ENCODE assay signal across 14 cellular contexts in genomic region chr5:170408189-170408588, GRCh38. TPM values are rescaled to one million over a fixed set of nuclear protein-coding genes. Genes with fewer than 3 reads are reported as not detected.
DNase-seq lines count a peak whose midpoint lies in the region; ATAC-seq and TF ChIP-seq lines count a peak whose summit lies in the region.
"Had no signal": no experiment of that assay in that cellular context is flagged by ENCODE, and none has a peak within 500 bp of the region (broad histone marks: within the 10 kb centered on the region; RNA-seq: fewer than 3 reads in every experiment).

No MANE protein-coding gene starts in this region.

- 0 out of 3 replicates have a peak, but pooled peaks have one; percentile 33 for ATAC-seq in SK-N-SH treated with all-trans-retinoic acid at 6 μM for 48 hours
- no peak for ATAC-seq in GM21576 (IDR thresholded peaks at IDR 0.05; ENCODE audit: unreplicated experiment)

- H2BK15ac ChIP-seq in mesendoderm (replicated peaks; ENCODE audit: low read depth), result no peak overlapping the region

- peak; percentile 68 for DNase-seq in DMS 273 (lab: John Stamatoyannopoulos, UW; ENCODE audit: unreplicated experiment)
- peak; percentile 26 for DNase-seq in NCI-H146 (lab: John Stamatoyannopoulos, UW)
- DNase-seq in mesendoderm, result peak; percentile 90
- no peak for DNase-seq in GM19240 (ENCODE audit: insufficient read length, low spot score)
- no peak for DNase-seq in A172 (ENCODE audit: low spot score)
- no peak for DNase-seq in activated T-cell treated with anti-CD3 and anti-CD28 coated beads, Interleukin-2, amount 50 U/mL, for 1 hour
- DNase-seq: activated gamma-delta T cell treated with Interleukin-2 at 50 U/mL for 16 hours, esophagus squamous epithelium, MV-4-11 had no signal

- H2BK5ac ChIP-seq in mesendoderm (ENCODE audit: low read length), result no peak overlapping the region

- no peak overlapping the region for H3K4me2 ChIP-seq in mesendoderm (ENCODE audit: low read length)

- H3K27me3 ChIP-seq in mesendoderm (ENCODE audit: insufficient read depth, low read length, poor library complexity), result no peaks in the 10 kb centered on the region
- H3K27me3 ChIP-seq: esophagus squamous epithelium had no signal

- no peaks in the 10 kb centered on the region for H3K79me2 ChIP-seq in mesendoderm (ENCODE audit: control insufficient read depth, insufficient read depth, low read length)
- H3K79me2 ChIP-seq: parathyroid adenoma had no signal

- H3K27ac ChIP-seq in mesendoderm (ENCODE audit: low read depth, low read length), result no peak overlapping the region
- H3K27ac ChIP-seq: esophagus squamous epithelium, parathyroid adenoma, SK-N-MC, thoracic aorta had no signal

- no peak overlapping the region for H2BK120ac ChIP-seq in mesendoderm (ENCODE audit: low read depth, low read length)

- H4K5ac ChIP-seq in mesendoderm (ENCODE audit: low read length), result no peak overlapping the region

- H3K36me3 ChIP-seq in mesendoderm (ENCODE audit: control insufficient read depth, insufficient read depth, low read length), result no peaks in the 10 kb centered on the region
- H3K36me3 ChIP-seq: esophagus squamous epithelium, thoracic aorta had no signal

- H3K4ac ChIP-seq in mesendoderm (ENCODE audit: low read depth, low read length), result no peak overlapping the region

- H3K4me3 ChIP-seq in mesendoderm (ENCODE audit: low read length), result no peak overlapping the region
- H3K4me3 ChIP-seq: esophagus squamous epithelium, SK-N-MC, thoracic aorta had no signal

- H3K4me1 ChIP-seq in mesendoderm (ENCODE audit: control insufficient read depth, low read depth, low read length), result peaks cover 3% of the 10 kb centered on the region
- H3K4me1 ChIP-seq: parathyroid adenoma had no signal

- no peak overlapping the region for H4K8ac ChIP-seq in mesendoderm (ENCODE audit: low read depth, low read length)

- no peak overlapping the region for H3K23ac ChIP-seq in mesendoderm (ENCODE audit: low read length)

- WGBS in mesendoderm (ENCODE audit: extremely low coverage, insufficient coverage, low lambda C conversion rate), result no CpG with 5 or more reads among the region's 4 CpGs

- H3K56ac ChIP-seq in mesendoderm (ENCODE audit: low read length), result no peak overlapping the region

- H3K9ac ChIP-seq in mesendoderm (ENCODE audit: low read length), result no peak overlapping the region
- H3K9ac ChIP-seq: parathyroid adenoma had no signal

- no peak overlapping the region for H2AK5ac ChIP-seq in mesendoderm (ENCODE audit: low read length)

- no peaks in the 10 kb centered on the region for H3K79me1 ChIP-seq in mesendoderm (ENCODE audit: low read length)

- H3K18ac ChIP-seq in mesendoderm (ENCODE audit: low read length), result no peak overlapping the region

TF ChIP-seq in SK-N-SH treated with all-trans-retinoic acid at 6 μM for 48 hours, 23 proteins besides CTCF, POLR2A, EP300 and RAD21:
- TF ChIP-seq ZNF8 (CRISPR knock-in tag; IDR thresholded peaks at IDR 0.05) (no peak), ZC3H10 (CRISPR knock-in tag; IDR thresholded peaks at IDR 0.05) (no peak), TOX (CRISPR knock-in tag; IDR thresholded peaks at IDR 0.05; ENCODE audit: borderline replicate concordance) (no peak), OSR1 (CRISPR knock-in tag; IDR thresholded peaks at IDR 0.05) (no peak)
TF ChIP-seq in SK-N-SH treated with all-trans-retinoic acid at 6 μM for 48 hours: peak in this region for 0.

RNA-seq across cellular contexts. Expression of gene KCNMB1, which starts 19.0 kb away (rescaled TPM):
- 0.48 TPM for polyA plus RNA-seq in mesendoderm (2013, experiment 1 of 2)
- polyA plus RNA-seq in mesendoderm (2013, experiment 2 of 2), result 0.42 TPM
- not detected in 2 replicates for total RNA-seq in A172 (2014; rRNA removed; shearing (Covaris generic))

Comparison
In these comparisons a context has a peak if more than half of its experiments do, and no peak if none do; other contexts are left out.
1. DNase-seq: peak in DMS 273 (single experiment), NCI-H146 (single experiment) and mesendoderm (single experiment); none in GM19240 (single experiment), A172 (single experiment) and activated T-cell treated with anti-CD3 and anti-CD28 coated beads, Interleukin-2, amount 50 U/mL, for 1 hour (single experiment).